ENCODE assay signal across 8 cellular contexts in genomic region chr19:6273701-6274601, GRCh38. TPM values are rescaled to one million over a fixed set of nuclear protein-coding genes. Genes with fewer than 3 reads are reported as not detected.
A peak's percentile ranks its signal among the peaks of the same experiment; 100 is the strongest.
DNase-seq lines count a peak whose midpoint lies in the region; ATAC-seq and TF ChIP-seq lines count a peak whose summit lies in the region.

No MANE protein-coding gene starts in this region.

- CTCF ChIA-PET in mammary epithelial cell (lab: Charles Lee; ENCODE audit: low non-redundant PET) = no interaction called here

- H3K4me3 ChIP-seq in AG10803 (ENCODE audit: low read length) = peak overlapping the region; percentile 44
- peak overlapping the region; percentile 24 to 45 (median 25) for H3K4me3 ChIP-seq in mammary epithelial cell (replicated peaks in 1 of 3; ENCODE audit: insufficient read depth in 1 of 3, low read depth in 2 of 3, low read length in 3 of 3)

- H3K9me3 Mint-ChIP-seq in stimulated activated effector memory CD8-positive, alpha-beta T cell treated with anti-CD3 and anti-CD28 coated beads, Interleukin-12 subunit alpha, Interleukin-12 subunit beta, amount 100 ng/mL, for 72 hours = no peaks in the 10 kb centered on the region

- no peaks in the 10 kb centered on the region for H3K27me3 ChIP-seq in mammary epithelial cell (ENCODE audit: insufficient read depth, low read length)

- no peak overlapping the region for H3K4me3 Mint-ChIP-seq in stimulated activated effector memory CD8-positive, alpha-beta T cell treated with anti-CD3 and anti-CD28 coated beads, Interleukin-12 subunit alpha, Interleukin-12 subunit beta, amount 100 ng/mL, for 72 hours

- intact Hi-C loops in mammary epithelial cell (cut with micrococcal nuclease) = loop anchor here (5.0 kb wide), 1 partner anchor 37 kb away; no protein-coding TSS in a partner anchor

- peaks cover 87% of the 10 kb centered on the region for H3K4me1 Mint-ChIP-seq in stimulated activated effector memory CD8-positive, alpha-beta T cell treated with anti-CD3 and anti-CD28 coated beads, Interleukin-12 subunit alpha, Interleukin-12 subunit beta, amount 100 ng/mL, for 72 hours

- no peaks in the 10 kb centered on the region for H4K20me1 ChIP-seq in mammary epithelial cell (ENCODE audit: insufficient read depth, low read length)

- peaks cover 94% of the 10 kb centered on the region for H3K79me2 ChIP-seq in mammary epithelial cell (ENCODE audit: insufficient read depth, low read length)

- H3K4me2 ChIP-seq in mammary epithelial cell (ENCODE audit: insufficient read depth, low read depth, low read length) = peak overlapping the region; percentile 97

- peaks cover 44% of the 10 kb centered on the region for H3K4me1 ChIP-seq in mammary epithelial cell (ENCODE audit: insufficient read depth, low read length)

- no peak for ATAC-seq in stimulated activated effector memory CD8-positive, alpha-beta T cell treated with anti-CD3 and anti-CD28 coated beads, Interleukin-12 subunit alpha, Interleukin-12 subunit beta, amount 100 ng/mL, for 72 hours
- no peak for ATAC-seq in HG02610 (IDR thresholded peaks at IDR 0.05; ENCODE audit: unreplicated experiment)

- peaks cover 4% of the 10 kb centered on the region for H3K36me3 ChIP-seq in mammary epithelial cell (ENCODE audit: insufficient read depth, low read length)

- dilution Hi-C loops in mammary epithelial cell (cut with HindIII; ENCODE audit: low sequenced_read_pairs) = loop anchor here (10.0 kb wide), 1 partner anchor 49 kb away; no protein-coding TSS in a partner anchor

- no peak for TF ChIP-seq CTCF in AG10803 (conservative IDR thresholded peaks at IDR 0.05; ENCODE audit: low read length)
- no peak for TF ChIP-seq CTCF in mammary epithelial cell (conservative IDR thresholded peaks at IDR 0.05 in 1 of 2, IDR thresholded peaks at IDR 0.05 in 1 of 2; ENCODE audit: extremely low read depth in 1 of 2, insufficient read depth in 1 of 2, low read depth in 1 of 2, low read length in 2 of 2)

- H3K27ac ChIP-seq in mammary epithelial cell (ENCODE audit: insufficient read depth, low read depth, low read length) = peak overlapping the region; percentile 67

- in situ Hi-C loops in mammary epithelial cell (cut with MboI; ENCODE audit: low sequenced_read_pairs in 2 of 2) = no loop called here

- H2AFZ ChIP-seq in mammary epithelial cell (ENCODE audit: low read depth, low read length) = peak overlapping the region; percentile 66

- H3K9ac ChIP-seq in mammary epithelial cell (ENCODE audit: insufficient read depth, low read length) = peak overlapping the region; percentile 67

- no peaks in the 10 kb centered on the region for H3K9me3 ChIP-seq in mammary epithelial cell (replicated peaks; ENCODE audit: insufficient read depth, low read length)

- H3K36me3 Mint-ChIP-seq in stimulated activated effector memory CD8-positive, alpha-beta T cell treated with anti-CD3 and anti-CD28 coated beads, Interleukin-12 subunit alpha, Interleukin-12 subunit beta, amount 100 ng/mL, for 72 hours = peaks cover 24% of the 10 kb centered on the region

- WGBS in mammary epithelial cell (ENCODE audit: low coverage, missing lambda C conversion rate) = 3% methylated on average over 29 of the region's 30 CpGs

- DNase-seq in AG10803 (ENCODE audit: low read depth) (peak; percentile 94), MV-4-11 (lab: John Stamatoyannopoulos, UW) (peak; percentile 94), mammary epithelial cell (peak; percentile 83), kidney tubule cell (ENCODE audit: low spot score) (peak; percentile 75), NCI-H774 (lab: John Stamatoyannopoulos, UW) (no peak), HuH-7 (ENCODE audit: low spot score) (no peak)
- DNase-seq in stimulated activated effector memory CD8-positive, alpha-beta T cell treated with anti-CD3 and anti-CD28 coated beads, Interleukin-12 subunit alpha, Interleukin-12 subunit beta, amount 100 ng/mL, for 72 hours (ENCODE audit: low spot score in 2 of 2) = no peak

- peak overlapping the region; percentile 65 for H3K27ac Mint-ChIP-seq in stimulated activated effector memory CD8-positive, alpha-beta T cell treated with anti-CD3 and anti-CD28 coated beads, Interleukin-12 subunit alpha, Interleukin-12 subunit beta, amount 100 ng/mL, for 72 hours

- BruUV-seq in mammary epithelial cell (replicated peaks; lab: Mats Ljungman, UMichigan) = no TSS peak

RNA-seq across cellular contexts. Expression of gene MLLT1, which starts 5.8 kb away (rescaled TPM):
- 10 to 100 TPM in 1 of 2 donors, 1 to 10 TPM in 1; 5.8 to 45.4 TPM for total RNA-seq in mammary epithelial cell
- polyA plus RNA-seq in mammary epithelial cell = 16.9 TPM
- polyA minus RNA-seq in mammary epithelial cell = 14.5 TPM

RNA-seq across cellular contexts. Expression of gene ACER1, which starts 59.5 kb away (rescaled TPM):
- total RNA-seq in mammary epithelial cell = not detected
- polyA plus RNA-seq in mammary epithelial cell = not detected
- polyA minus RNA-seq in mammary epithelial cell = not detected

Comparison
In these comparisons a context has a peak if more than half of its experiments do, and no peak if none do; other contexts are left out.
1. DNase-seq: peak in AG10803 (single experiment), MV-4-11 (single experiment), mammary epithelial cell (single experiment) and kidney tubule cell (single experiment); none in stimulated activated effector memory CD8-positive, alpha-beta T cell treated with anti-CD3 and anti-CD28 coated beads, Interleukin-12 subunit alpha, Interleukin-12 subunit beta, amount 100 ng/mL, for 72 hours (0 of 2), NCI-H774 (single experiment) and HuH-7 (single experiment).